Comparison of ENCODE assay signal across 2 cellular contexts in the genomic region with DNA sequence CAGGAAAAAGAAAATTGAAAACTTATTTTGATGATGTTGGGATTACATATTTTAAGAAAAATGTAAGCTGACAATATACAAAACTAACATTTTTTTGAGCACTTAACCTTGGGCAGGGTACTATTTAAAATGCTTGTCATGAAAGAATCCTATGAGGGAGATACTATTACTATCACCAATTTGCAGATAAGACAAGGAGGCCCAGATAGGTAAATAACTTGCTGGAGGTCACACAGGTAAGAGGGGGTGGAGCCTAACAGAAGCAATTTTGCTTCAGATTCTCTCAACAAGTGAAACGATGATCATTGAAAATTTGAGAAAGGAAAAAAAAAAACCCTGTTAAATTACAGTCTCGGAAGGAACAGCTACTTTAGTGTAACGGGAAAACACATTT.
TF ChIP-seq lines count a peak whose summit lies in the region.

No MANE protein-coding gene starts in this region.

TF ChIP-seq in SK-N-SH, 30 proteins besides CTCF, POLR2A, EP300 and RAD21 (continued from another document):
- no peak for TF ChIP-seq REST (IDR thresholded peaks at IDR 0.05; ENCODE audit: low read depth, low read length)
- no peak for TF ChIP-seq GABPA (IDR thresholded peaks at IDR 0.05; ENCODE audit: low read depth)
- TF ChIP-seq, protein P1, sequence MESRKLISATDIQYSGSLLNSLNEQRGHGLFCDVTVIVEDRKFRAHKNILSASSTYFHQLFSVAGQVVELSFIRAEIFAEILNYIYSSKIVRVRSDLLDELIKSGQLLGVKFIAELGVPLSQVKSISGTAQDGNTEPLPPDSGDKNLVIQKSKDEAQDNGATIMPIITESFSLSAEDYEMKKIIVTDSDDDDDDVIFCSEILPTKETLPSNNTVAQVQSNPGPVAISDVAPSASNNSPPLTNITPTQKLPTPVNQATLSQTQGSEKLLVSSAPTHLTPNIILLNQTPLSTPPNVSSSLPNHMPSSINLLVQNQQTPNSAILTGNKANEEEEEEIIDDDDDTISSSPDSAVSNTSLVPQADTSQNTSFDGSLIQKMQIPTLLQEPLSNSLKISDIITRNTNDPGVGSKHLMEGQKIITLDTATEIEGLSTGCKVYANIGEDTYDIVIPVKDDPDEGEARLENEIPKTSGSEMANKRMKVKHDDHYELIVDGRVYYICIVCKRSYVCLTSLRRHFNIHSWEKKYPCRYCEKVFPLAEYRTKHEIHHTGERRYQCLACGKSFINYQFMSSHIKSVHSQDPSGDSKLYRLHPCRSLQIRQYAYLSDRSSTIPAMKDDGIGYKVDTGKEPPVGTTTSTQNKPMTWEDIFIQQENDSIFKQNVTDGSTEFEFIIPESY (IDR thresholded peaks at IDR 0.05; ENCODE audit: borderline replicate concordance, low read depth) = no peak

TF ChIP-seq in SK-N-SH treated with all-trans-retinoic acid at 6 μM for 48 hours, 23 proteins besides CTCF, POLR2A, EP300 and RAD21 (continued from another document):
- TF ChIP-seq POU6F1 (CRISPR knock-in tag; IDR thresholded peaks at IDR 0.05; ENCODE audit: borderline replicate concordance, low read depth) (no peak), ARNTL (CRISPR knock-in tag; IDR thresholded peaks at IDR 0.05; ENCODE audit: borderline replicate concordance, low read depth) (no peak), GLIS3 (CRISPR knock-in tag; IDR thresholded peaks at IDR 0.05) (no peak), TOX (CRISPR knock-in tag; IDR thresholded peaks at IDR 0.05; ENCODE audit: borderline replicate concordance) (no peak), CREB5 (CRISPR knock-in tag; IDR thresholded peaks at IDR 0.05; ENCODE audit: low read depth) (no peak), TCF4 (CRISPR knock-in tag; IDR thresholded peaks at IDR 0.05; ENCODE audit: borderline replicate concordance) (no peak), ZNF565 (CRISPR knock-in tag; conservative IDR thresholded peaks at IDR 0.05; ENCODE audit: low read depth) (no peak), ZFP3 (CRISPR knock-in tag; IDR thresholded peaks at IDR 0.05) (no peak), ZFP30 (CRISPR knock-in tag; IDR thresholded peaks at IDR 0.05) (no peak), SNAI2 (CRISPR knock-in tag; IDR thresholded peaks at IDR 0.05) (no peak), CSDC2 (CRISPR knock-in tag; IDR thresholded peaks at IDR 0.05) (no peak)
